8 cellular contexts compared by ENCODE assay signal in the genomic region with DNA sequence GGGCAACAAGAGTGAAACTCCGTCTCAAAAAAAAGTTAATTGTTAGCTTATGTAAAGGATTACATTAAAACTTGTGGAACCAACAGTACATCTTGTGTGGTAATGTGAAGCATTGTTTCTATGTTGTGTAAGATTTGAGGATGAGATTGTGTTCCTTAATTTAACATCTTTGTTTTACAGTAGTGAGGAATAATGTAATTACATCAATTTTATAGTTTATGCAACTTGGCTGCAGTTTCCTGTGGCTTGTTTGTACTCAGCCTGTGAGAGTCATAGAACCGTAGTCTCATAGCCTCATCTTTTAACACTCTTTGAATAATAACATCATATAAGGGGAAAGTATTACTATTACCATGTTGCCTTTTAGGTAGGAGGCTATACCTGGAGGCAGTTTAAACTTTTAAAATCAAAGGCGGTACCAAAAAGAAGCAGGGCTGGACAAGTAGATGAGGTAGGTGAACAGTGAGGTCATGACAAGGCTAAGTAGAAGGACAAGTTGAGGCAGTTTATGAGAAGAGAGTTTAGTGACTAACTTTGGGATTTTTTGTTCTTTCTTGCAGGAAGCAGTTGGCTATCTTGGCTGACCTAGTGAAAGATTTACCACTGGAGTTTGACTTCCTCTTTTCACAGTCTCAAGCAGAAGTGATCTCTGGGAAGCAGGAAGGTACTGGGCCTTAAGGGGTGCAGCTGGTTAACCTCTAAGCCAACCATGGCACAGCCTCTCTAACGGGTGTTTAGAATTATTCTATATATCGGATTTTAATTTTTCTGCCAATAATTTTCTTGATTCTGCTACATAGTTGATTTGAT.
DNase-seq lines count a peak whose midpoint lies in the region; ATAC-seq lines count a peak whose summit lies in the region.

No MANE protein-coding gene starts in this region.

- ATAC-seq in GM18858 (IDR thresholded peaks at IDR 0.05; ENCODE audit: unreplicated experiment) (peak; percentile 87), HG02798 (IDR thresholded peaks at IDR 0.05; ENCODE audit: poor library complexity, unreplicated experiment) (peak; percentile 83)

- DNase-seq in OCI-M1 (lab: John Stamatoyannopoulos, UW), result peak; percentile 92
- DNase-seq in medulla oblongata (ENCODE audit: extremely low spot score), result peak; percentile 58
- no peak for DNase-seq in activated naive CD4-positive, alpha-beta T cell treated with Interleukin-2 at 50 U/mL for 16 hours
- no peak for DNase-seq in putamen (ENCODE audit: low spot score)
- no peak for DNase-seq in HK-2 (ENCODE audit: unreplicated experiment)
- DNase-seq in NCI-H2227 (lab: John Stamatoyannopoulos, UW; ENCODE audit: unreplicated experiment), result no peak

Comparison
In these comparisons a context has a peak if more than half of its experiments do, and no peak if none do; other contexts are left out.
1. DNase-seq: peak in OCI-M1 (single experiment) and medulla oblongata (single experiment); none in activated naive CD4-positive, alpha-beta T cell treated with Interleukin-2 at 50 U/mL for 16 hours (single experiment), putamen (single experiment), HK-2 (single experiment) and NCI-H2227 (single experiment).